ENCODE assay signal across 1 cellular context in the genomic region with DNA sequence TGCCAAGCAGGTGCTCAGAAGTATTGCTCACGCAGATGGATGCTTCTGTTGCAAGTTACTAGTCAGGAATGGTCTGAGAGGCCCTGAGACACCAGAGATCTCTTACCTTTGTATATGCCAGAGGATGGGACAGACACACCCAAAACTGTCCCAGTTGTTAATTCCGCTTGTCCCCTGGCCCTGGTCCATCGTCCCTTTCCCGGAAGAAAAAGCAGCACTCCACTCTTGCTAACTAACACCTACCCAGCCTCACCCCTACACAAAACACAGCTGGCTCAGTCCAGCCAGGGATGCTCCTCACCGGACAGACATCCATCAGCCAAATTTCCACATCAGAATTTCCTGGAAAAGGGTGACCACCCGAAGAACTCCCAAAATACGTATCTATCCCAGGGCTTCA.
TF ChIP-seq lines count a peak whose summit lies in the region.

No MANE protein-coding gene starts in this region.

TF ChIP-seq in IMR-90, 13 proteins besides CTCF, POLR2A, EP300 and RAD21:
- TF ChIP-seq MAZ (IDR thresholded peaks at IDR 0.05; ENCODE audit: borderline replicate concordance, low read depth, low read length) (no peak), MXI1 (IDR thresholded peaks at IDR 0.05; ENCODE audit: borderline replicate concordance, low read depth, low read length) (no peak), RFX5 (IDR thresholded peaks at IDR 0.05; ENCODE audit: low read depth, low read length) (no peak)
- TF ChIP-seq, protein P1, sequence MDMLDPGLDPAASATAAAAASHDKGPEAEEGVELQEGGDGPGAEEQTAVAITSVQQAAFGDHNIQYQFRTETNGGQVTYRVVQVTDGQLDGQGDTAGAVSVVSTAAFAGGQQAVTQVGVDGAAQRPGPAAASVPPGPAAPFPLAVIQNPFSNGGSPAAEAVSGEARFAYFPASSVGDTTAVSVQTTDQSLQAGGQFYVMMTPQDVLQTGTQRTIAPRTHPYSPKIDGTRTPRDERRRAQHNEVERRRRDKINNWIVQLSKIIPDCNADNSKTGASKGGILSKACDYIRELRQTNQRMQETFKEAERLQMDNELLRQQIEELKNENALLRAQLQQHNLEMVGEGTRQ (IDR thresholded peaks at IDR 0.05; ENCODE audit: low read depth, low read length): no peak
